Comparison of ENCODE assay signal across 26 cellular contexts in genomic region chr17:49924116-49924515, GRCh38. TPM values are rescaled to one million over a fixed set of nuclear protein-coding genes. Genes with fewer than 3 reads are reported as not detected.
"Had no signal": no experiment of that assay in that cellular context is flagged by ENCODE, and none has a peak within 500 bp of the region (broad histone marks: within the 10 kb centered on the region; RNA-seq: fewer than 3 reads in every experiment).

No MANE protein-coding gene starts in this region.

- DNase-seq: colonic mucosa; cortex of kidney; effector CD8-positive, alpha-beta T cell; effector memory CD8-positive, alpha-beta T cell; endodermal cell; erythroblast; esophagus squamous epithelium; foreskin fibroblast; foreskin melanocyte; gastrocnemius medialis; glutamatergic neuron; head of caudate nucleus; heart right ventricle; hippocampal formation; left cardiac atrium; left ventricle myocardium superior; lower lobe of right lung; mesenchymal stem cell; mucosa of descending colon; naive B cell had no signal

- H3K4me3 ChIP-seq: colonic mucosa, esophagus squamous epithelium, gastrocnemius medialis, heart right ventricle, left lung, lower lobe of right lung, mucosa of descending colon had no signal

- H3K36me3 ChIP-seq: colonic mucosa, esophagus squamous epithelium, gastrocnemius medialis, heart right ventricle, left lung, lower lobe of right lung had no signal

- H3K9me3 ChIP-seq: colonic mucosa, esophagus squamous epithelium, gastrocnemius medialis, heart right ventricle, left lung, lower lobe of right lung, mucosa of descending colon had no signal

- H3K4me1 ChIP-seq: colonic mucosa, esophagus squamous epithelium, gastrocnemius medialis, left lung, lower lobe of right lung had no signal

- H3K27ac ChIP-seq: colonic mucosa, epithelial cell of prostate, esophagus squamous epithelium, gastrocnemius medialis, heart right ventricle, left lung, lower lobe of right lung had no signal

- H3K27me3 ChIP-seq: colonic mucosa had no signal

RNA-seq across cellular contexts. Expression of gene DLX4, which starts 44.9 kb away (rescaled TPM):
- total RNA-seq: dermis microvascular lymphatic vessel endothelial cell, gastrocnemius medialis, glomerular endothelial cell, left ventricle myocardium superior, lung microvascular endothelial cell, myocyte had no signal
